ENCODE assay signal across 9 cellular contexts in the genomic region with DNA sequence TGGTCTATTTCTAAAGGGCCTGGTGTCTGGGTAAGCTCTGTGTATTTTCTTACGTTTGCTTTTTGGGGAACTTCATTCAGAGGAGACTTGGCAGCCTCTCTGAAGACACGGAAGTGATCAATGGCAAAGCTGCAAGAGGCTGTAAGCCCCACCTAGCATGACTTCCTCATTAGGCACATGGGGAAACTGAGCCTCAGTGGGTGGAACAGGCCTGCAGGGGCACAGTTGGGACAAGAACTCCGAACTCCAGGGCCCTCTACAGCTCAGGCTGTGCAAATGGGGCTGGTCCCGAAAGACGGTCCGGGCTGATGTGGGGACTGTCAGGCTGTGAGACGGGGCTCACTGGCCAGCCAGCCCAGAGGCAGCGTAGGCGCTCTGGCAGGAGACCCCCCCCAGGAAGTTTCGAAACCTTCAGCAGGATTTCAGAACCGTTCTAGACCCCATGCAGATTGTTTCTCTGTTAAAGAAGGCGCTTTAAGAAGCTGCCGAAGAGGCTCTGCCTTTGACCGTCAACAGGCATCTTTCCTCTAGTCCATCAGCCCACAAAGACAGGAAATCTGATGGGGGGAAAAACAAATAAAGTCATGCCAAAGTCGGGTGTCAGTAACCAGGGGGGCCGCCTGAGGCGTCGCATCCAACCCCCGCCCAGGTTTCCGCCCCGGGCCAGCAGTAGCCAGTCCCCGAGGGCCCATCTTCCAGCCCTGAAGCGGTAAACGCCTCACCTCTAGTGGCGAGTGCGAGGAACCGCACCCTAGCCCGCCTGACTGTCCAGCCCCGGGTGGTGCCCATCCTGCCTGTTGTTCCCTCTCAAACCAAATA.
A peak's percentile ranks its signal among the peaks of the same experiment; 100 is the strongest.
DNase-seq lines count a peak whose midpoint lies in the region; ATAC-seq and TF ChIP-seq lines count a peak whose summit lies in the region.
"Had no signal": no experiment of that assay in that cellular context is flagged by ENCODE, and none has a peak within 500 bp of the region (broad histone marks: within the 10 kb centered on the region; RNA-seq: fewer than 3 reads in every experiment).

No MANE protein-coding gene starts in this region.

- H3K27ac Mint-ChIP-seq in H9, result no peak overlapping the region
- H3K27ac Mint-ChIP-seq in activated naive CD4-positive, alpha-beta T cell treated with anti-CD3 and anti-CD28 coated beads for 36 hours, result no peak overlapping the region

- no peaks in the 10 kb centered on the region for H3K36me3 ChIP-seq in Panc1 (ENCODE audit: control insufficient read depth, insufficient read depth, low read length)
- H3K36me3 ChIP-seq in sigmoid colon, result no peaks in the 10 kb centered on the region

- no peak overlapping the region for H4K8ac ChIP-seq in H9 (replicated peaks; ENCODE audit: insufficient read length, low read depth, low read length)

- no peak overlapping the region for H2BK20ac ChIP-seq in H9 (ENCODE audit: low read depth, low read length, poor library complexity, severe bottlenecking)

- CTCF ChIA-PET in Panc1 (lab: Charles Lee), result interaction anchor here (0.6 kb wide), 2 partner anchors 28 to 194 kb away, joined by 3 to 7 read pairs; no protein-coding TSS in a partner anchor
- CTCF ChIA-PET in activated naive CD4-positive, alpha-beta T cell treated with anti-CD3 and anti-CD28 coated beads for 36 hours (lab: Charles Lee), result interaction anchor here (0.6 to 1.7 kb wide), 2 partner anchors 10 to 799 kb away, joined by 5 read pairs; no protein-coding TSS in a partner anchor

- H3K4me2 ChIP-seq in H9 (ENCODE audit: insufficient read depth, insufficient read length, low read length), result peak overlapping the region; percentile 30

- H3K9me3 Mint-ChIP-seq in H9, result no peaks in the 10 kb centered on the region
- H3K9me3 Mint-ChIP-seq in activated naive CD4-positive, alpha-beta T cell treated with anti-CD3 and anti-CD28 coated beads for 36 hours, result no peaks in the 10 kb centered on the region

- H3K4me3 Mint-ChIP-seq in H9, result peak overlapping the region; percentile 57 to 70
- no peak overlapping the region for H3K4me3 Mint-ChIP-seq in activated naive CD4-positive, alpha-beta T cell treated with anti-CD3 and anti-CD28 coated beads for 36 hours

- no peak overlapping the region for H3K56ac ChIP-seq in H9 (ENCODE audit: insufficient read length, low read depth, low read length)

- no peak overlapping the region for H2BK120ac ChIP-seq in H9 (ENCODE audit: low read depth, low read length, poor library complexity, severe bottlenecking)

- no peak overlapping the region for H3K9ac ChIP-seq in H9 (ENCODE audit: extremely low read depth, insufficient read length, low read length)

- H4K91ac ChIP-seq in H9 (ENCODE audit: insufficient read length, low read depth, low read length), result no peak overlapping the region

- in situ Hi-C loops in Panc1 (cut with HindIII; ENCODE audit: low pct_unique_long_range_greater_than_20kb, low sequenced_read_pairs), result no loop called here

- no peak overlapping the region for H3T11ph ChIP-seq in H9 (ENCODE audit: low read length)

- WGBS in H9 (ENCODE audit: extremely low coverage, insufficient read length, low lambda C conversion rate), result no CpG with 5 or more reads among the region's 29 CpGs
- 19 to 32% methylated on average over 29 of the region's 29 CpGs for WGBS in sigmoid colon, 2 donors

- H3K4ac ChIP-seq in H9 (ENCODE audit: low read depth, low read length), result no peak overlapping the region

- H2BK12ac ChIP-seq in H9 (ENCODE audit: insufficient read length, low read depth, low read length), result no peak overlapping the region

- no peak overlapping the region for H3K14ac ChIP-seq in H9 (ENCODE audit: insufficient read depth, low read length)

- H3K18ac ChIP-seq in H9 (ENCODE audit: insufficient read length, low read depth, low read length), result no peak overlapping the region

- H2AFZ ChIP-seq in H9 (ENCODE audit: low read length), result no peak overlapping the region

- BruUV-seq in Panc1 (replicated peaks; lab: Mats Ljungman, UMichigan), result no TSS peak

- H3K4me3 ChIP-seq in Panc1 (ENCODE audit: low read depth in 2 of 2, low read length in 2 of 2) (no peak overlapping the region), sigmoid colon (peak overlapping the region in 2 of 4 donors; percentile 4 to 16)
- H3K4me3 ChIP-seq: SK-N-MC had no signal

- H3K4me1 Mint-ChIP-seq in H9, result peaks cover 2% of the 10 kb centered on the region in 2 experiments; a peak in 3 of 4 replicates
- peaks cover 19% of the 10 kb centered on the region for H3K4me1 Mint-ChIP-seq in activated naive CD4-positive, alpha-beta T cell treated with anti-CD3 and anti-CD28 coated beads for 36 hours (ENCODE audit: low read depth)

- no peak overlapping the region for H2BK5ac ChIP-seq in H9 (ENCODE audit: insufficient read length, low read length)

- TF ChIP-seq EP300 in sigmoid colon (IDR thresholded peaks at IDR 0.05), result no peak

- peak; percentile 89 for TF ChIP-seq CTCF in H9 (conservative IDR thresholded peaks at IDR 0.05)
- TF ChIP-seq CTCF in Panc1 (IDR thresholded peaks at IDR 0.05), result peak; percentile 77
- TF ChIP-seq CTCF in sigmoid colon (IDR thresholded peaks at IDR 0.05), result peak in 3 of 4 experiments; percentile 48 to 66 (median 52)

- no peak for TF ChIP-seq POLR2A in sigmoid colon (IDR thresholded peaks at IDR 0.05)

- H3K79me1 ChIP-seq in H9 (ENCODE audit: insufficient read depth, low read depth, low read length, poor library complexity, severe bottlenecking), result no peaks in the 10 kb centered on the region

- intact Hi-C loops in Panc1 (cut with micrococcal nuclease; ENCODE audit: unreplicated experiment), result no loop called here
- intact Hi-C loops in activated naive CD4-positive, alpha-beta T cell treated with anti-CD3 and anti-CD28 coated beads for 36 hours (cut with micrococcal nuclease), result no loop called here
- intact Hi-C loops in left cardiac atrium (cut with DNase I), result no loop called here
- intact Hi-C loops in sigmoid colon (cut with DNase I), result no loop called here

- peaks cover 8% of the 10 kb centered on the region for H3K27me3 Mint-ChIP-seq in H9 (ENCODE audit: low read depth)
- peaks cover 6% of the 10 kb centered on the region for H3K27me3 Mint-ChIP-seq in activated naive CD4-positive, alpha-beta T cell treated with anti-CD3 and anti-CD28 coated beads for 36 hours (ENCODE audit: low read depth)

- no peaks in the 10 kb centered on the region for H4K20me1 ChIP-seq in H9 (ENCODE audit: control insufficient read depth, insufficient read depth, insufficient read length)

- H3K4me1 ChIP-seq in H9 (ENCODE audit: insufficient read depth, low read length) (no peaks in the 10 kb centered on the region), Panc1 (ENCODE audit: control insufficient read depth, insufficient read depth, low read length) (no peaks in the 10 kb centered on the region), sigmoid colon (peaks cover 0 to 8% (median 0%) of the 10 kb centered on the region in 4 donors)

- H3K23me2 ChIP-seq in H9 (ENCODE audit: insufficient read length, low read depth, low read length, poor library complexity, severe bottlenecking), result no peaks in the 10 kb centered on the region

- H3K9me3 ChIP-seq in H9 (ENCODE audit: control insufficient read depth, low read depth, low read length) (no peaks in the 10 kb centered on the region), Panc1 (ENCODE audit: control insufficient read depth, insufficient read depth, low read depth, low read length) (no peaks in the 10 kb centered on the region), sigmoid colon (no peaks in the 10 kb centered on the region)

- no peak overlapping the region for H4K5ac ChIP-seq in H9 (ENCODE audit: insufficient read length, low read depth, low read length)

- H3K79me2 ChIP-seq in H9 (ENCODE audit: insufficient read depth, low read length), result no peaks in the 10 kb centered on the region

- H3K23ac ChIP-seq in H9 (ENCODE audit: insufficient read length, low read depth, low read length), result no peak overlapping the region

- H3K27ac ChIP-seq in H9 (ENCODE audit: insufficient read length, low read depth, low read length) (no peak overlapping the region), Panc1 (ENCODE audit: low read length) (no peak overlapping the region), sigmoid colon (no peak overlapping the region)
- H3K27ac ChIP-seq: SK-N-MC had no signal

- POLR2A ChIA-PET in Panc1 (lab: Charles Lee), result no interaction called here

- H2AK5ac ChIP-seq in H9 (ENCODE audit: insufficient read length, low read length), result no peak overlapping the region

- H2BK15ac ChIP-seq in H9 (ENCODE audit: low read depth, low read length), result no peak overlapping the region

- peak; percentile 95 for ATAC-seq in Panc1
- ATAC-seq in left cardiac atrium, result peak; percentile 78 to 89
- no peak for ATAC-seq in HG02973 (IDR thresholded peaks at IDR 0.05; ENCODE audit: unreplicated experiment)

- no peaks in the 10 kb centered on the region for H3K36me3 Mint-ChIP-seq in H9 (ENCODE audit: insufficient read depth in 1 of 3, low read depth in 3 of 3)
- H3K36me3 Mint-ChIP-seq in activated naive CD4-positive, alpha-beta T cell treated with anti-CD3 and anti-CD28 coated beads for 36 hours (ENCODE audit: low read depth), result no peaks in the 10 kb centered on the region

- H3K27me3 ChIP-seq in H9 (ENCODE audit: insufficient read depth, low read length), result no peaks in the 10 kb centered on the region
- H3K27me3 ChIP-seq in Panc1 (ENCODE audit: control insufficient read depth, insufficient read depth, low read length), result no peaks in the 10 kb centered on the region; the same call in 1 of the 2 replicates
- peaks cover 0 to 33% (median 16%) of the 10 kb centered on the region in 3 donors for H3K27me3 ChIP-seq in sigmoid colon

- DNase-seq in DMS53 treated with DMSO at 0.1 percent for 48 hours (lab: John Stamatoyannopoulos, UW; ENCODE audit: unreplicated experiment), result peak; percentile 36
- peak; percentile 89 for DNase-seq in H9
- DNase-seq in Panc1 (ENCODE audit: low read depth, low spot score), result no peak
- DNase-seq in activated naive CD4-positive, alpha-beta T cell treated with anti-CD3 and anti-CD28 coated beads for 36 hours, result peak; percentile 72
- peak; percentile 58 for DNase-seq in left cardiac atrium
- no peak for DNase-seq in sigmoid colon
- no peak for DNase-seq in NCI-H2081 (lab: John Stamatoyannopoulos, UW)

Comparison
In these comparisons a context has a peak if more than half of its experiments do, and no peak if none do; other contexts are left out.
1. DNase-seq: peak in DMS53 treated with DMSO at 0.1 percent for 48 hours (single experiment), H9 (single experiment), activated naive CD4-positive, alpha-beta T cell treated with anti-CD3 and anti-CD28 coated beads for 36 hours (single experiment) and left cardiac atrium (single experiment); none in Panc1 (single experiment), sigmoid colon (single experiment) and NCI-H2081 (0 of 2).
2. Peak in every context shown above with its lines, with median percentiles within 50 percentile points of each other: CTCF ChIP-seq.